21 cellular contexts compared by ENCODE assay signal in genomic region chr2:206561962-206562361, GRCh38.
DNase-seq lines count a peak whose midpoint lies in the region; ATAC-seq, FAIRE-seq and TF ChIP-seq lines count a peak whose summit lies in the region.
"Had no signal": no experiment of that assay in that cellular context is flagged by ENCODE, and none has a peak within 500 bp of the region (broad histone marks: within the 10 kb centered on the region; RNA-seq: fewer than 3 reads in every experiment).

No MANE protein-coding gene starts in this region.

- SMC1A ChIA-PET in GM12878 (lab: Charles Lee; ENCODE audit: uncharacterized antibody, unreplicated experiment), result interaction anchor here (0.9 to 3.0 kb wide), 4 partner anchors 10 to 164 kb away, joined by 3 to 20 read pairs (median 3); no protein-coding TSS in a partner anchor

- FAIRE-seq in GM12878 (lab: Jason Lieb, UNC), result peak; percentile 23
- FAIRE-seq: D721Med, G401.6, GM18507 had no signal

- POLR2A ChIA-PET in GM12878 (lab: Charles Lee), result interaction anchor here (1.4 to 1.5 kb wide), 2 partner anchors 9 to 46 kb away, joined by 4 to 8 read pairs; no protein-coding TSS in a partner anchor

- in situ Hi-C loops in GM12878 (cut with MboI), result no loop called here

- TF ChIP-seq EP300 in GM12878 (IDR thresholded peaks at IDR 0.05; ENCODE audit: borderline replicate concordance in 1 of 2, control insufficient read depth in 1 of 2, low read depth in 2 of 2, low read length in 2 of 2), result peak in 1 of 2 experiments; percentile 78; a peak in 3 of 4 replicates

- H3K79me2 ChIP-seq in GM12878 (ENCODE audit: control insufficient read depth, insufficient read depth, low read length), result no peaks in the 10 kb centered on the region

- no peak for TF ChIP-seq CTCF in GM10266 (IDR thresholded peaks at IDR 0.05; ENCODE audit: control insufficient read depth, insufficient read depth, low read depth, missing control alignments)
- TF ChIP-seq CTCF in GM12878 (IDR thresholded peaks at IDR 0.05 in 2 of 3, conservative IDR thresholded peaks at IDR 0.05 in 1 of 3; ENCODE audit: control insufficient read depth in 2 of 3, extremely low read depth in 1 of 3, insufficient read depth in 1 of 3, low read depth in 3 of 3, low read length in 3 of 3), result no peak
- TF ChIP-seq CTCF in prostate gland (IDR thresholded peaks at IDR 0.05), result no peak
- TF ChIP-seq CTCF in esophagus squamous epithelium (IDR thresholded peaks at IDR 0.05), result no peak

- RAD21 ChIA-PET in GM12878 (lab: Charles Lee; ENCODE audit: unreplicated experiment), result interaction anchor here (0.7 to 2.4 kb wide), 8 partner anchors 10 to 428 kb away, joined by 3 to 11 read pairs (median 3); no protein-coding TSS in a partner anchor

- ATAC-seq in GM18868 (IDR thresholded peaks at IDR 0.05; ENCODE audit: unreplicated experiment) (peak; percentile 81), HG02938 (IDR thresholded peaks at IDR 0.05; ENCODE audit: unreplicated experiment) (peak; percentile 71), GM12878 (peak; percentile 91)
- ATAC-seq: CD8-positive, alpha-beta T cell had no signal

- no peaks in the 10 kb centered on the region for H3K4me1 ChIP-seq in GM12878 (ENCODE audit: control insufficient read depth, insufficient read depth, low read length)
- H3K4me1 ChIP-seq in prostate gland (replicated peaks), result no peaks in the 10 kb centered on the region
- H3K4me1 ChIP-seq in esophagus squamous epithelium, result peaks cover 0 to 16% (median 0%) of the 10 kb centered on the region in 3 donors

- H3K27me3 ChIP-seq in GM12878 (replicated peaks in 1 of 2; ENCODE audit: control insufficient read depth in 2 of 2, insufficient read depth in 2 of 2, low read length in 1 of 2) (no peaks in the 10 kb centered on the region), prostate gland (replicated peaks; ENCODE audit: insufficient read depth) (no peaks in the 10 kb centered on the region), esophagus squamous epithelium (no peaks in the 10 kb centered on the region)

- peak; percentile 11 for DNase-seq in GM10266 (ENCODE audit: extremely low spot score)
- DNase-seq in GM12878 (ENCODE audit: low read depth, low spot score), result no peak
- no peak for DNase-seq in stimulated activated CD4-positive, alpha-beta T cell treated with anti-CD3 and anti-CD28 coated beads, Interleukin-4, amount 100 ng/mL, for 4 hours
- DNase-seq in prostate gland (ENCODE audit: low spot score), result no peak
- no peak for DNase-seq in esophagus squamous epithelium (lab: John Stamatoyannopoulos, UW)
- no peak for DNase-seq in inferior parietal cortex (ENCODE audit: extremely low spot score)
- DNase-seq: CD8-positive, alpha-beta T cell; DMS79 treated with DMSO at 0.1 percent for 48 hours; HCEC 1CT; NCI-H1436; NCI-H2081; NCI-H226; NCI-H526; OCI-M1; RPMI8226 had no signal

- H3K4me2 ChIP-seq in GM12878 (ENCODE audit: control insufficient read depth, insufficient read depth), result no peak overlapping the region

- H3K4me3 ChIP-seq in GM12878, result no peak overlapping the region
- no peak overlapping the region for H3K4me3 ChIP-seq in prostate gland
- no peak overlapping the region for H3K4me3 ChIP-seq in esophagus squamous epithelium

- H3K36me3 ChIP-seq in GM12878 (ENCODE audit: control insufficient read depth in 2 of 2, insufficient read depth in 2 of 2, low read length in 1 of 2), result no peaks in the 10 kb centered on the region
- H3K36me3 ChIP-seq in prostate gland, result no peaks in the 10 kb centered on the region
- H3K36me3 ChIP-seq in esophagus squamous epithelium, result no peaks in the 10 kb centered on the region

- TF ChIP-seq POLR2A in GM12878 (IDR thresholded peaks at IDR 0.05; ENCODE audit: low read depth, low read length) (no peak), prostate gland (IDR thresholded peaks at IDR 0.05) (no peak), esophagus squamous epithelium (IDR thresholded peaks at IDR 0.05) (no peak)

- no peak overlapping the region for H2AFZ ChIP-seq in GM12878 (ENCODE audit: control insufficient read depth, low read depth, low read length)

- no peak overlapping the region for H3K9ac ChIP-seq in GM12878 (ENCODE audit: control insufficient read depth, insufficient read depth, low read length)

- H4K20me1 ChIP-seq in GM12878 (ENCODE audit: control insufficient read depth, insufficient read depth), result no peaks in the 10 kb centered on the region

- no peak overlapping the region for H3K27ac ChIP-seq in GM12878 (ENCODE audit: control insufficient read depth, insufficient read depth)
- no peak overlapping the region for H3K27ac ChIP-seq in prostate gland
- no peak overlapping the region for H3K27ac ChIP-seq in esophagus squamous epithelium
- H3K27ac ChIP-seq: 22Rv1 had no signal

- WGBS in GM12878 (ENCODE audit: insufficient coverage, insufficient replicate concordance, low lambda C conversion rate, missing lambda C conversion rate), result 100% methylated on average over 1 of the region's 1 CpG
- 100% methylated on average over 1 of the region's 1 CpG for WGBS in prostate gland
- WGBS in esophagus squamous epithelium, 2 donors, result 92 to 94% methylated on average over 1 of the region's 1 CpG

- intact Hi-C loops in GM12878 (cut with micrococcal nuclease; ENCODE audit: unreplicated experiment) (no loop called here), prostate gland (cut with DNase I) (no loop called here), esophagus squamous epithelium (cut with DNase I) (no loop called here)

- H3K9me3 ChIP-seq in GM12878 (replicated peaks; ENCODE audit: control insufficient read depth, insufficient read depth, low read length) (no peaks in the 10 kb centered on the region), prostate gland (no peaks in the 10 kb centered on the region), esophagus squamous epithelium (no peaks in the 10 kb centered on the region)

- no peak for TF ChIP-seq RAD21 in GM12878 (IDR thresholded peaks at IDR 0.05; ENCODE audit: insufficient read depth, low read depth, low read length)

- no TSS peak for BruUV-seq in GM12878 (replicated peaks; lab: Mats Ljungman, UMichigan)

- CTCF ChIA-PET in GM12878 (lab: Yijun Ruan, JAX), result interaction anchor here (0.6 to 1.1 kb wide), 7 partner anchors 9 to 229 kb away, joined by 3 to 4 read pairs (median 3); no protein-coding TSS in a partner anchor

TF ChIP-seq in GM12878, 131 proteins besides CTCF, POLR2A, EP300 and RAD21 (continues in another document):
- no peak for TF ChIP-seq EGR1 (IDR thresholded peaks at IDR 0.05; ENCODE audit: borderline replicate concordance in 1 of 2, low read depth in 2 of 2, low read length in 2 of 2)
- TF ChIP-seq PAX8 (IDR thresholded peaks at IDR 0.05), result no peak
- peak; percentile 37; the same call in 1 of the 2 replicates for TF ChIP-seq ZNF687 (IDR thresholded peaks at IDR 0.05)
- no peak for TF ChIP-seq IRF5 (IDR thresholded peaks at IDR 0.05; ENCODE audit: borderline replicate concordance)
- TF ChIP-seq FOS (IDR thresholded peaks at IDR 0.05; ENCODE audit: borderline replicate concordance, extremely low read depth, insufficient read length), result no peak
- no peak for TF ChIP-seq PML (IDR thresholded peaks at IDR 0.05; ENCODE audit: low read length)
- no peak for TF ChIP-seq PBX3 (IDR thresholded peaks at IDR 0.05; ENCODE audit: insufficient replicate concordance, low read depth, low read length)
